27 cellular contexts compared by ENCODE assay signal in genomic region chr7:147231275-147231674, GRCh38.
"Had no signal": no experiment of that assay in that cellular context is flagged by ENCODE, and none has a peak within 500 bp of the region (broad histone marks: within the 10 kb centered on the region; RNA-seq: fewer than 3 reads in every experiment).

No MANE protein-coding gene starts in this region.

- FAIRE-seq: urothelium cell line had no signal

- H3K36me3 ChIP-seq: stomach, suprapubic skin, thoracic aorta, thyroid gland, tibial artery, tibial nerve, transverse colon, upper lobe of left lung, upper lobe of right lung, uterus, vagina had no signal

- DNase-seq: stimulated activated CD4-positive, alpha-beta T cell treated with anti-CD3 and anti-CD28 coated beads, Interleukin-2, amount 100 ng/mL, for 48 hours; stimulated activated CD4-positive, alpha-beta T cell treated with anti-CD3 and anti-CD28 coated beads, Interleukin-4, amount 100 ng/mL, for 1 hour; stimulated activated CD4-positive, alpha-beta T cell treated with anti-CD3 and anti-CD28 coated beads, Interleukin-4, amount 100 ng/mL, for 24 hours; stimulated activated CD4-positive, alpha-beta T cell treated with anti-CD3 and anti-CD28 coated beads, Interleukin-4, amount 100 ng/mL, for 4 hours; stimulated activated CD8-positive, alpha-beta memory T cell treated with anti-CD3 and anti-CD28 coated beads, Interleukin-4, amount 100 ng/mL, for 48 hours; stimulated activated naive B cell treated with anti-CD40 and anti-IgM and Interleukin-4, amounts not matched to agents 10 μg/mL and 1 μg/mL and 100 μg/mL, for 72 hours; stimulated activated naive CD4-positive, alpha-beta T cell; stimulated activated naive CD4-positive, alpha-beta T cell treated with Interleukin-2 at 50 U/mL for 16 hours; stimulated activated naive CD8-positive, alpha-beta T cell treated with anti-CD3 and anti-CD28 coated beads, Interleukin-15, amount 100 ng/mL, for 72 hours; stimulated activated naive CD8-positive, alpha-beta T cell treated with anti-CD3 and anti-CD28 coated beads, Interleukin-15, Interleukin-2, amounts not matched to agents 100 U/mL and 50 U/mL, for 24 hours; stomach; substantia nigra; testis; thyroid gland; tibial artery; transverse colon; trophoblast cell; upper lobe of left lung; upper lobe of right lung; uterus had no signal

- H3K27ac ChIP-seq: stomach, suprapubic skin, testis, thoracic aorta, thyroid gland, tibial artery, tibial nerve, transverse colon, upper lobe of left lung, upper lobe of right lung, uterus, vagina had no signal

- ATAC-seq: stimulated activated effector memory CD8-positive, alpha-beta T cell treated with anti-CD3 and anti-CD28 coated beads, Interleukin-12 subunit alpha, Interleukin-12 subunit beta, amount 100 ng/mL, for 72 hours; stimulated activated memory B cell treated with anti-CD40 and anti-IgM and Interleukin-4, amounts not matched to agents 10 μg/mL and 1 μg/mL and 100 μg/mL, for 72 hours; stimulated activated naive B cell treated with anti-CD40 and anti-IgM and Interleukin-4, amounts not matched to agents 10 μg/mL and 1 μg/mL and 100 μg/mL, for 72 hours; stimulated activated naive CD8-positive, alpha-beta T cell treated with anti-CD3 and anti-CD28 coated beads, Interleukin-15, amount 100 ng/mL, for 72 hours; stimulated activated naive CD8-positive, alpha-beta T cell treated with anti-CD3 and anti-CD28 coated beads, Interleukin-15, Interleukin-2, amounts not matched to agents 100 U/mL and 50 U/mL, for 24 hours; upper lobe of right lung had no signal

- H3K27me3 ChIP-seq: stomach, suprapubic skin, testis, thyroid gland, tibial artery, tibial nerve, transverse colon, upper lobe of left lung, upper lobe of right lung, uterus, vagina had no signal

- H3K4me3 ChIP-seq: stomach, suprapubic skin, testis, thoracic aorta, thyroid gland, tibial artery, tibial nerve, transverse colon, upper lobe of left lung, upper lobe of right lung, uterus, vagina had no signal

- H3K4me1 ChIP-seq: stomach, suprapubic skin, testis, thyroid gland, tibial artery, tibial nerve, transverse colon, upper lobe of left lung, upper lobe of right lung, uterus, vagina had no signal

- H3K9me3 ChIP-seq: stomach, suprapubic skin, testis, thoracic aorta, thyroid gland, tibial artery, tibial nerve, transverse colon, upper lobe of left lung, upper lobe of right lung, uterus, vagina had no signal
